Comparison of ENCODE assay signal across 28 cellular contexts in genomic region chr12:131140697-131141096, GRCh38.
"Had no signal": no experiment of that assay in that cellular context is flagged by ENCODE, and none has a peak within 500 bp of the region (broad histone marks: within the 10 kb centered on the region; RNA-seq: fewer than 3 reads in every experiment).

No MANE protein-coding gene starts in this region.

- H3K27me3 ChIP-seq: ascending aorta, brain microvascular endothelial cell, dorsolateral prefrontal cortex, esophagus muscularis mucosa, foreskin keratinocyte, gastrocnemius medialis, heart right ventricle had no signal

- H3K4me1 ChIP-seq: ascending aorta, foreskin keratinocyte, gastrocnemius medialis had no signal

- H3K27ac Mint-ChIP-seq: activated CD4-positive, alpha-beta memory T cell treated with anti-CD3 and anti-CD28 coated beads for 36 hours; activated CD4-positive, alpha-beta T cell treated with anti-CD3 and anti-CD28 coated beads for 36 hours; activated CD4-positive, alpha-beta T cell treated with anti-CD3 and anti-CD28 coated beads, Interleukin-2, amount 10 ng/mL, durations not matched to agents 24 days and 14 days; activated CD8-positive, alpha-beta T cell treated with anti-CD3 and anti-CD28 coated beads, Interleukin-2, amount 10 ng/mL, durations not matched to agents 7 days and 5 days; activated naive CD4-positive, alpha-beta T cell treated with anti-CD3 and anti-CD28 coated beads, Interleukin-2, amount 10 ng/mL, durations not matched to agents 7 days and 5 days; activated naive CD4-positive, alpha-beta T cell treated with anti-CD3 and anti-CD28 coated beads, Interleukin-2, amount 50 U/mL, for 72 hours; activated naive CD8-positive, alpha-beta T cell treated with anti-CD3 and anti-CD28 coated beads, Interleukin-2, amount 10 ng/mL, durations not matched to agents 7 days and 5 days; activated T-cell treated with anti-CD3 and anti-CD28 coated beads, Interleukin-2, amount 50 U/mL, for 24 hours; activated T-cell treated with anti-CD3 and anti-CD28 coated beads, Interleukin-2, amount 50 U/mL, for 72 hours; dendritic cell treated with granulocyte-macrophage colony-stimulating factor and Interleukin-4, amounts not matched to agents 40 ng/mL and 50 ng/mL, for 4 days; effector memory CD8-positive, alpha-beta T cell had no signal

- H3K27me3 Mint-ChIP-seq: activated CD4-positive, alpha-beta T cell treated with anti-CD3 and anti-CD28 coated beads for 36 hours; activated naive CD4-positive, alpha-beta T cell treated with anti-CD3 and anti-CD28 coated beads, Interleukin-2, amount 10 ng/mL, durations not matched to agents 7 days and 5 days; activated T-cell treated with anti-CD3 and anti-CD28 coated beads, Interleukin-2, amount 50 U/mL, for 24 hours had no signal

- ATAC-seq: activated CD4-positive, alpha-beta T cell treated with anti-CD3 and anti-CD28 coated beads for 36 hours; activated CD8-positive, alpha-beta T cell treated with anti-CD3 and anti-CD28 coated beads, Interleukin-2, amount 10 ng/mL, durations not matched to agents 7 days and 5 days; activated naive CD4-positive, alpha-beta T cell treated with anti-CD3 and anti-CD28 coated beads, Interleukin-2, amount 50 U/mL, for 72 hours; activated T-cell treated with anti-CD3 and anti-CD28 coated beads, Interleukin-2, amount 50 U/mL, for 72 hours; effector memory CD8-positive, alpha-beta T cell; foreskin keratinocyte; gastrocnemius medialis; heart right ventricle had no signal

- H3K4me3 ChIP-seq: ascending aorta, coronary artery, dorsolateral prefrontal cortex, esophagus muscularis mucosa, gastrocnemius medialis, heart right ventricle had no signal

- H3K9me3 ChIP-seq: ascending aorta, esophagus muscularis mucosa, gastrocnemius medialis, heart right ventricle had no signal

- H3K4me3 Mint-ChIP-seq: activated CD4-positive, alpha-beta memory T cell treated with anti-CD3 and anti-CD28 coated beads for 36 hours; activated CD4-positive, alpha-beta T cell treated with anti-CD3 and anti-CD28 coated beads for 36 hours; activated CD4-positive, alpha-beta T cell treated with anti-CD3 and anti-CD28 coated beads, Interleukin-2, amount 10 ng/mL, durations not matched to agents 24 days and 14 days; activated CD8-positive, alpha-beta T cell treated with anti-CD3 and anti-CD28 coated beads, Interleukin-2, amount 10 ng/mL, durations not matched to agents 7 days and 5 days; activated naive CD4-positive, alpha-beta T cell treated with anti-CD3 and anti-CD28 coated beads, Interleukin-2, amount 10 ng/mL, durations not matched to agents 7 days and 5 days; activated naive CD8-positive, alpha-beta T cell treated with anti-CD3 and anti-CD28 coated beads, Interleukin-2, amount 10 ng/mL, durations not matched to agents 7 days and 5 days; activated T-cell treated with anti-CD3 and anti-CD28 coated beads, Interleukin-2, amount 50 U/mL, for 24 hours; activated T-cell treated with anti-CD3 and anti-CD28 coated beads, Interleukin-2, amount 50 U/mL, for 72 hours; central memory CD8-positive, alpha-beta T cell; dendritic cell treated with granulocyte-macrophage colony-stimulating factor and Interleukin-4, amounts not matched to agents 40 ng/mL and 50 ng/mL, for 4 days; effector memory CD8-positive, alpha-beta T cell had no signal

- H3K36me3 ChIP-seq: ascending aorta, brain microvascular endothelial cell, gastrocnemius medialis had no signal

- H3K9me3 Mint-ChIP-seq: activated CD4-positive, alpha-beta memory T cell treated with anti-CD3 and anti-CD28 coated beads for 36 hours; activated CD4-positive, alpha-beta T cell treated with anti-CD3 and anti-CD28 coated beads, Interleukin-2, amount 10 ng/mL, durations not matched to agents 24 days and 14 days; activated naive CD4-positive, alpha-beta T cell treated with anti-CD3 and anti-CD28 coated beads, Interleukin-2, amount 10 ng/mL, durations not matched to agents 7 days and 5 days; activated naive CD4-positive, alpha-beta T cell treated with anti-CD3 and anti-CD28 coated beads, Interleukin-2, amount 50 U/mL, for 72 hours; activated naive CD8-positive, alpha-beta T cell treated with anti-CD3 and anti-CD28 coated beads, Interleukin-2, amount 10 ng/mL, durations not matched to agents 7 days and 5 days; activated T-cell treated with anti-CD3 and anti-CD28 coated beads, Interleukin-2, amount 50 U/mL, for 24 hours; activated T-cell treated with anti-CD3 and anti-CD28 coated beads, Interleukin-2, amount 50 U/mL, for 72 hours; central memory CD8-positive, alpha-beta T cell; dendritic cell treated with granulocyte-macrophage colony-stimulating factor and Interleukin-4, amounts not matched to agents 40 ng/mL and 50 ng/mL, for 4 days; effector memory CD8-positive, alpha-beta T cell had no signal

- H3K27ac ChIP-seq: ascending aorta, brain microvascular endothelial cell, coronary artery, esophagus muscularis mucosa, foreskin keratinocyte, gastrocnemius medialis, heart right ventricle had no signal

- H3K36me3 Mint-ChIP-seq: activated CD4-positive, alpha-beta memory T cell treated with anti-CD3 and anti-CD28 coated beads for 36 hours; activated naive CD4-positive, alpha-beta T cell treated with anti-CD3 and anti-CD28 coated beads, Interleukin-2, amount 10 ng/mL, durations not matched to agents 7 days and 5 days; activated naive CD4-positive, alpha-beta T cell treated with anti-CD3 and anti-CD28 coated beads, Interleukin-2, amount 50 U/mL, for 72 hours; activated naive CD8-positive, alpha-beta T cell treated with anti-CD3 and anti-CD28 coated beads, Interleukin-2, amount 10 ng/mL, durations not matched to agents 7 days and 5 days had no signal

- DNase-seq: activated CD4-positive, alpha-beta memory T cell treated with anti-CD3 and anti-CD28 coated beads for 36 hours; activated CD4-positive, alpha-beta T cell treated with anti-CD3 and anti-CD28 coated beads for 36 hours; activated CD4-positive, alpha-beta T cell treated with anti-CD3 and anti-CD28 coated beads, Interleukin-2, amount 10 ng/mL, durations not matched to agents 24 days and 14 days; activated CD4-positive, CD25-positive, alpha-beta regulatory T cell; activated CD4-positive, CD25-positive, alpha-beta regulatory T cell treated with anti-CD3 and anti-CD28 coated beads, Interleukin-2, amount 50 U/mL, for 72 hours; activated CD8-positive, alpha-beta T cell treated with anti-CD3 and anti-CD28 coated beads, Interleukin-2, amount 10 ng/mL, durations not matched to agents 7 days and 5 days; activated gamma-delta T cell; activated naive CD4-positive, alpha-beta T cell; activated naive CD4-positive, alpha-beta T cell treated with anti-CD3 and anti-CD28 coated beads, Interleukin-2, amount 10 ng/mL, durations not matched to agents 7 days and 5 days; activated naive CD8-positive, alpha-beta T cell treated with anti-CD3 and anti-CD28 coated beads, Interleukin-2, amount 10 ng/mL, durations not matched to agents 7 days and 5 days; activated T-cell treated with anti-CD3 and anti-CD28 coated beads for 4 hours; activated T-cell treated with anti-CD3 and anti-CD28 coated beads, Interleukin-2, amount 50 U/mL, for 24 hours; activated T-cell treated with anti-CD3 and anti-CD28 coated beads, Interleukin-2, amount 50 U/mL, for 72 hours; brain microvascular endothelial cell; dorsolateral prefrontal cortex; effector CD4-positive, alpha-beta T cell; effector memory CD8-positive, alpha-beta T cell; erythroblast; foreskin keratinocyte; gastrocnemius medialis; heart right ventricle; T-helper 2 cell had no signal

- H3K4me1 Mint-ChIP-seq: activated CD4-positive, alpha-beta T cell treated with anti-CD3 and anti-CD28 coated beads for 36 hours; activated CD4-positive, alpha-beta T cell treated with anti-CD3 and anti-CD28 coated beads, Interleukin-2, amount 10 ng/mL, durations not matched to agents 24 days and 14 days; activated naive CD4-positive, alpha-beta T cell treated with anti-CD3 and anti-CD28 coated beads, Interleukin-2, amount 10 ng/mL, durations not matched to agents 7 days and 5 days; activated naive CD8-positive, alpha-beta T cell treated with anti-CD3 and anti-CD28 coated beads, Interleukin-2, amount 10 ng/mL, durations not matched to agents 7 days and 5 days; central memory CD8-positive, alpha-beta T cell had no signal
